Comparison of ENCODE assay signal across 22 cellular contexts in the genomic region with DNA sequence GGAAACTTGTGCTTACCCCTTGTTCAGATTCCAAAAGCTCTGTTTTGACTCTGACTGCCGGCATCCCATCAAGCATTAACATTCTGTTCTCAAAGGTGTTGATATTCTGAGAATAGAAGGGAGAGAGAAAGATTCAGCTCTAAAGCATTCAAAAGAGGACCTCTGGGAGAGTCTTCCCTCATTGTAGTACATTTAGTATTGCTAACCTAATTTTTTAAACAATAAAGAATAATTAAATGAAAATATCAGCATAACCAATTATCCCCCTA.
DNase-seq lines count a peak whose midpoint lies in the region; ATAC-seq and TF ChIP-seq lines count a peak whose summit lies in the region.
"Had no signal": no experiment of that assay in that cellular context is flagged by ENCODE, and none has a peak within 500 bp of the region (broad histone marks: within the 10 kb centered on the region; RNA-seq: fewer than 3 reads in every experiment).

No MANE protein-coding gene starts in this region.

- no peak for TF ChIP-seq CTCF in CD8-positive, alpha-beta T cell (IDR thresholded peaks at IDR 0.05)

- intact Hi-C loops in CD8-positive, alpha-beta T cell (cut with DNase I, micrococcal nuclease), result loop anchor here (1.0 to 5.0 kb wide), 6 partner anchors 15 to 1217 kb away; a partner anchor contains a TSS

- no peaks in the 10 kb centered on the region for H3K9me3 ChIP-seq in CD8-positive, alpha-beta T cell (ENCODE audit: low read length)
- H3K9me3 ChIP-seq: prostate gland had no signal

- peaks cover 55% of the 10 kb centered on the region for H3K4me1 ChIP-seq in CD8-positive, alpha-beta T cell (ENCODE audit: insufficient read depth, low read length)
- H3K4me1 ChIP-seq: prostate gland had no signal

- H3K27me3 Mint-ChIP-seq in activated CD8-positive, alpha-beta memory T cell treated with anti-CD3 and anti-CD28 coated beads, Interleukin-2, amount 10 ng/mL, durations not matched to agents 7 days and 5 days, result no peaks in the 10 kb centered on the region
- H3K27me3 Mint-ChIP-seq in CD8-positive, alpha-beta T cell (ENCODE audit: low read depth), result no peaks in the 10 kb centered on the region
- H3K27me3 Mint-ChIP-seq in activated CD4-positive, alpha-beta memory T cell treated with anti-CD3 and anti-CD28 coated beads, Interleukin-2, amount 10 ng/mL, durations not matched to agents 7 days and 5 days, result no peaks in the 10 kb centered on the region
- no peaks in the 10 kb centered on the region for H3K27me3 Mint-ChIP-seq in memory B cell
- H3K27me3 Mint-ChIP-seq: brain had no signal

- peak overlapping the region; percentile 81 for H3K27ac Mint-ChIP-seq in activated CD8-positive, alpha-beta memory T cell treated with anti-CD3 and anti-CD28 coated beads, Interleukin-2, amount 10 ng/mL, durations not matched to agents 7 days and 5 days
- H3K27ac Mint-ChIP-seq in CD8-positive, alpha-beta T cell, result peak overlapping the region; percentile 93
- peak overlapping the region; percentile 73 for H3K27ac Mint-ChIP-seq in activated CD4-positive, alpha-beta memory T cell treated with anti-CD3 and anti-CD28 coated beads, Interleukin-2, amount 10 ng/mL, durations not matched to agents 7 days and 5 days
- peak overlapping the region; percentile 70 for H3K27ac Mint-ChIP-seq in memory B cell
- H3K27ac Mint-ChIP-seq: mesothelial cell of epicardium, neural progenitor cell had no signal

- H3K36me3 Mint-ChIP-seq in activated CD8-positive, alpha-beta memory T cell treated with anti-CD3 and anti-CD28 coated beads, Interleukin-2, amount 10 ng/mL, durations not matched to agents 7 days and 5 days, result peaks cover 19% of the 10 kb centered on the region
- peaks cover 42% of the 10 kb centered on the region for H3K36me3 Mint-ChIP-seq in CD8-positive, alpha-beta T cell
- peaks cover 30% of the 10 kb centered on the region for H3K36me3 Mint-ChIP-seq in activated CD4-positive, alpha-beta memory T cell treated with anti-CD3 and anti-CD28 coated beads, Interleukin-2, amount 10 ng/mL, durations not matched to agents 7 days and 5 days (ENCODE audit: low read depth)
- H3K36me3 Mint-ChIP-seq in memory B cell, result peaks cover 20% of the 10 kb centered on the region

- no peak overlapping the region for H3K4me3 ChIP-seq in CD8-positive, alpha-beta T cell (ENCODE audit: low read depth, low read length)
- H3K4me3 ChIP-seq: GM12878, neural progenitor cell, prostate gland, smooth muscle cell had no signal

- H3K36me3 ChIP-seq in CD8-positive, alpha-beta T cell (ENCODE audit: insufficient read depth, low read length), result no peaks in the 10 kb centered on the region
- H3K36me3 ChIP-seq: neural progenitor cell, prostate gland had no signal

- H3K27me3 ChIP-seq in CD8-positive, alpha-beta T cell (ENCODE audit: insufficient read depth, low read length), result no peaks in the 10 kb centered on the region
- H3K27me3 ChIP-seq: neural progenitor cell had no signal

- ATAC-seq in activated CD8-positive, alpha-beta memory T cell treated with anti-CD3 and anti-CD28 coated beads, Interleukin-2, amount 10 ng/mL, durations not matched to agents 7 days and 5 days, result no peak
- ATAC-seq in CD8-positive, alpha-beta T cell, result no peak
- ATAC-seq in memory B cell (ENCODE audit: low read depth), result no peak
- no peak for ATAC-seq in HG02840 (IDR thresholded peaks at IDR 0.05; ENCODE audit: low FRiP score, unreplicated experiment)

- peaks cover 42% of the 10 kb centered on the region for H3K4me1 Mint-ChIP-seq in activated CD8-positive, alpha-beta memory T cell treated with anti-CD3 and anti-CD28 coated beads, Interleukin-2, amount 10 ng/mL, durations not matched to agents 7 days and 5 days
- peaks cover 80% of the 10 kb centered on the region for H3K4me1 Mint-ChIP-seq in CD8-positive, alpha-beta T cell (ENCODE audit: low read depth)
- H3K4me1 Mint-ChIP-seq in activated CD4-positive, alpha-beta memory T cell treated with anti-CD3 and anti-CD28 coated beads, Interleukin-2, amount 10 ng/mL, durations not matched to agents 7 days and 5 days, result peaks cover 45% of the 10 kb centered on the region
- H3K4me1 Mint-ChIP-seq in memory B cell, result peaks cover 23% of the 10 kb centered on the region

- POLR2A ChIA-PET in CD8-positive, alpha-beta T cell (lab: Charles Lee), result interaction anchor here (0.5 to 1.3 kb wide), 3 partner anchors 108 to 345 kb away, joined by 3 to 4 read pairs (median 3); no protein-coding TSS in a partner anchor
- POLR2A ChIA-PET in activated CD4-positive, alpha-beta memory T cell treated with anti-CD3 and anti-CD28 coated beads, Interleukin-2, amount 10 ng/mL, durations not matched to agents 7 days and 5 days (lab: Charles Lee), result interaction anchor here (1.0 to 1.6 kb wide), 5 partner anchors 83 to 191 kb away, joined by 3 to 6 read pairs (median 4); a partner anchor contains a TSS

- H3K27ac ChIP-seq in CD8-positive, alpha-beta T cell (ENCODE audit: low read depth, low read length), result peak overlapping the region; percentile 24
- H3K27ac ChIP-seq: C4-2B, neural progenitor cell, prostate gland had no signal

- H3K9me3 Mint-ChIP-seq in activated CD8-positive, alpha-beta memory T cell treated with anti-CD3 and anti-CD28 coated beads, Interleukin-2, amount 10 ng/mL, durations not matched to agents 7 days and 5 days (ENCODE audit: low read depth), result no peaks in the 10 kb centered on the region
- no peaks in the 10 kb centered on the region for H3K9me3 Mint-ChIP-seq in CD8-positive, alpha-beta T cell
- no peaks in the 10 kb centered on the region for H3K9me3 Mint-ChIP-seq in activated CD4-positive, alpha-beta memory T cell treated with anti-CD3 and anti-CD28 coated beads, Interleukin-2, amount 10 ng/mL, durations not matched to agents 7 days and 5 days
- H3K9me3 Mint-ChIP-seq in memory B cell, result no peaks in the 10 kb centered on the region
- H3K9me3 Mint-ChIP-seq: brain, mesothelial cell of epicardium, neural progenitor cell had no signal

- no peak for DNase-seq in activated CD8-positive, alpha-beta memory T cell treated with anti-CD3 and anti-CD28 coated beads, Interleukin-2, amount 10 ng/mL, durations not matched to agents 7 days and 5 days
- DNase-seq in activated CD8-positive, alpha-beta memory T cell treated with anti-CD3 and anti-CD28 coated beads for 24 hours, result no peak
- no peak for DNase-seq in CD8-positive, alpha-beta T cell
- no peak for DNase-seq in activated CD4-positive, alpha-beta memory T cell treated with anti-CD3 and anti-CD28 coated beads, Interleukin-2, amount 10 ng/mL, durations not matched to agents 7 days and 5 days
- DNase-seq in memory B cell (ENCODE audit: low spot score in 2 of 2) (no peak), UCSD-AML1 (lab: John Stamatoyannopoulos, UW; ENCODE audit: unreplicated experiment) (no peak), cortex of kidney (lab: John Stamatoyannopoulos, UW) (no peak)
- DNase-seq: activated naive CD4-positive, alpha-beta T cell; DMS153; HCEC 1CT; kidney glomerular epithelial cell; NCI-H524; SHP77 treated with DMSO at 0.1 percent for 48 hours; stimulated activated CD4-positive, alpha-beta T cell treated with anti-CD3 and anti-CD28 coated beads, Interleukin-4, amount 100 ng/mL, for 1 hour had no signal

- no peak overlapping the region for H3K4me3 Mint-ChIP-seq in activated CD8-positive, alpha-beta memory T cell treated with anti-CD3 and anti-CD28 coated beads, Interleukin-2, amount 10 ng/mL, durations not matched to agents 7 days and 5 days
- H3K4me3 Mint-ChIP-seq in CD8-positive, alpha-beta T cell, result peak overlapping the region; percentile 16
- H3K4me3 Mint-ChIP-seq in activated CD4-positive, alpha-beta memory T cell treated with anti-CD3 and anti-CD28 coated beads, Interleukin-2, amount 10 ng/mL, durations not matched to agents 7 days and 5 days, result no peak overlapping the region
- no peak overlapping the region for H3K4me3 Mint-ChIP-seq in memory B cell
- H3K4me3 Mint-ChIP-seq: brain, mesothelial cell of epicardium, neural progenitor cell had no signal

- CTCF ChIA-PET in activated CD8-positive, alpha-beta memory T cell treated with anti-CD3 and anti-CD28 coated beads, Interleukin-2, amount 10 ng/mL, durations not matched to agents 7 days and 5 days (lab: Charles Lee), result no interaction called here
- CTCF ChIA-PET in CD8-positive, alpha-beta T cell (lab: Charles Lee), result interaction anchor here (1.2 kb wide), 1 partner anchor 343 kb away, joined by 3 read pairs; no protein-coding TSS in a partner anchor
- CTCF ChIA-PET in activated CD4-positive, alpha-beta memory T cell treated with anti-CD3 and anti-CD28 coated beads, Interleukin-2, amount 10 ng/mL, durations not matched to agents 7 days and 5 days (lab: Charles Lee), result no interaction called here
